In the genomic region with DNA sequence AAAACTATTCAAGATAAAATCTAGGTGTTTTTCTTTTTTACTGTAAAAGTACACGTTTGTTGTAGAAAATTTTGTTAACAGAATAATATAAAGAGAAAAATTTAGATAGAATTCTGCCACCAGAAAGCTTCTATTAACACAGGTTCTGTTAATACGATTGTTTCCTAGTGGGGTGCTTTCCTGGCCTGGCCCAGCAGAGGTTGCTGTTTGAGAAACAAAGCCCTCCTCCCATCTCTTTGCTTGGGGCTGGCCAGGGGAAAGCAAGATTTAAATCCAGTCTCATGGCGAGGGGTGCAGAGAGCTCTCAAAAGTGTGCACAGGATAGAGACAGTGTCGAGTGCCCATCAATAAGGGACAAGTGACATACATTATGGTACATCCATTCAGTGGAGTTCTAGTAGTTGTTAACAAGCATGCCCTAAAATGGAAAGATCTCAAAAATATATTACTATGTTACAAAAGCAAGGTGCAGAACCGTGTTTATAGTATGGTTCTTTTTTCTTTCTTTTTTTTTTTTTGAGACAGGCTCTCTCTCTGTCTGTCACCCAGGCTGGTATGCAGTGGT, we compare ENCODE assay signal across 10 cellular contexts. TPM values are rescaled to one million over a fixed set of nuclear protein-coding genes. Genes with fewer than 3 reads are reported as not detected.
DNase-seq lines count a peak whose midpoint lies in the region; ATAC-seq and TF ChIP-seq lines count a peak whose summit lies in the region.
"Had no signal": no experiment of that assay in that cellular context is flagged by ENCODE, and none has a peak within 500 bp of the region (broad histone marks: within the 10 kb centered on the region; RNA-seq: fewer than 3 reads in every experiment).

No MANE protein-coding gene starts in this region.

- no peak for TF ChIP-seq EP300 in esophagus muscularis mucosa (IDR thresholded peaks at IDR 0.05)

- H3K4me1 Mint-ChIP-seq in GM23338 = peaks cover 14% of the 10 kb centered on the region

- no peaks in the 10 kb centered on the region for H3K9me3 Mint-ChIP-seq in GM23338
- H3K9me3 Mint-ChIP-seq: activated T-cell treated with anti-CD3 and anti-CD28 coated beads, Interleukin-2, amount 50 U/mL, for 24 hours had no signal

- H3K27me3 ChIP-seq in GM06990 (replicated peaks; ENCODE audit: control insufficient read depth, insufficient read depth, low read length) (no peaks in the 10 kb centered on the region), GM23338 (ENCODE audit: insufficient read depth) (no peaks in the 10 kb centered on the region), SJCRH30 (no peaks in the 10 kb centered on the region), kidney epithelial cell (ENCODE audit: control insufficient read depth, insufficient read depth, low read length) (no peaks in the 10 kb centered on the region), esophagus muscularis mucosa (no peaks in the 10 kb centered on the region)

- H3F3A ChIP-seq in GM23338 (replicated peaks; ENCODE audit: low read depth) = 0 out of 2 replicates have a peak, but pooled peaks cover 5% of the 10 kb centered on the region

- H3K79me2 ChIP-seq in GM23338 (replicated peaks; ENCODE audit: insufficient read depth) = no peaks in the 10 kb centered on the region

- intact Hi-C loops in esophagus muscularis mucosa (cut with DNase I) = no loop called here

- H3K27ac ChIP-seq in GM23338 (ENCODE audit: low read depth) (no peak overlapping the region), SJCRH30 (no peak overlapping the region), esophagus muscularis mucosa (replicated peaks in 1 of 4) (no peak overlapping the region)

- H4K20me1 ChIP-seq in GM23338 (replicated peaks; ENCODE audit: insufficient read depth) = no peaks in the 10 kb centered on the region

- H3K4me2 ChIP-seq in GM23338 = no peak overlapping the region

- no peaks in the 10 kb centered on the region for H3K36me3 ChIP-seq in GM06990 (ENCODE audit: control insufficient read depth, insufficient read depth, low read length)
- no peaks in the 10 kb centered on the region for H3K36me3 ChIP-seq in GM23338 (ENCODE audit: insufficient read depth)
- no peaks in the 10 kb centered on the region for H3K36me3 ChIP-seq in SJCRH30
- H3K36me3 ChIP-seq in kidney epithelial cell (ENCODE audit: control insufficient read depth, insufficient read depth, low read length) = no peaks in the 10 kb centered on the region
- no peaks in the 10 kb centered on the region for H3K36me3 ChIP-seq in esophagus muscularis mucosa

- peak; percentile 68 for TF ChIP-seq CTCF in GM06990 (IDR thresholded peaks at IDR 0.05; ENCODE audit: insufficient read depth, low read length, poor library complexity, severe bottlenecking)
- peak; percentile 63 to 81 for TF ChIP-seq CTCF in GM23338 (conservative IDR thresholded peaks at IDR 0.05; ENCODE audit: low read depth in 2 of 2)
- TF ChIP-seq CTCF in kidney epithelial cell (IDR thresholded peaks at IDR 0.05; ENCODE audit: insufficient read depth, low read length, poor library complexity, severe bottlenecking) = peak; percentile 29
- no peak for TF ChIP-seq CTCF in esophagus muscularis mucosa (IDR thresholded peaks at IDR 0.05)

- 0 out of 2 replicates have a peak overlapping the region, but pooled peaks have one; percentile 15 for H2AFZ ChIP-seq in GM23338

- H3K36me3 Mint-ChIP-seq in GM23338 (ENCODE audit: low read depth) = no peaks in the 10 kb centered on the region

- no peak overlapping the region for H3K27ac Mint-ChIP-seq in GM23338
- H3K27ac Mint-ChIP-seq: activated T-cell treated with anti-CD3 and anti-CD28 coated beads, Interleukin-2, amount 50 U/mL, for 24 hours had no signal

- no peak overlapping the region for H3K4me3 ChIP-seq in GM06990 (replicated peaks; ENCODE audit: low read depth, low read length)
- H3K4me3 ChIP-seq in GM23338 = no peak overlapping the region
- no peak overlapping the region for H3K4me3 ChIP-seq in SJCRH30
- no peak overlapping the region for H3K4me3 ChIP-seq in kidney epithelial cell (ENCODE audit: low read depth, low read length)
- H3K4me3 ChIP-seq in esophagus muscularis mucosa = no peak overlapping the region

- no peaks in the 10 kb centered on the region for H3K9me2 ChIP-seq in GM23338 (ENCODE audit: insufficient read depth)

- DNase-seq in GM06990 (ENCODE audit: extremely low read depth, insufficient read length) (no peak), GM23338 (ENCODE audit: low spot score) (peak; percentile 74), SJCRH30 (peak; percentile 44 to 53), kidney epithelial cell (ENCODE audit: low read depth) (no peak), esophagus muscularis mucosa (ENCODE audit: extremely low spot score) (no peak), NCI-H524 treated with DMSO at 0.1 percent for 48 hours (lab: John Stamatoyannopoulos, UW) (no peak), SHP77 treated with DMSO at 0.1 percent for 48 hours (lab: John Stamatoyannopoulos, UW) (no peak)
- DNase-seq: activated T-cell treated with anti-CD3 and anti-CD28 coated beads, Interleukin-2, amount 50 U/mL, for 24 hours; NCI-H2081 treated with DMSO at 0.1 percent for 48 hours had no signal

- H3K27me3 Mint-ChIP-seq in GM23338 (ENCODE audit: insufficient read depth, low read depth, poor library complexity) = peaks cover 6% of the 10 kb centered on the region

- ATAC-seq in GM23338 (peak; percentile 77), HG03045 (IDR thresholded peaks at IDR 0.05; ENCODE audit: unreplicated experiment) (no peak)

- H3K4me1 ChIP-seq in GM23338 (ENCODE audit: insufficient read depth) = no peaks in the 10 kb centered on the region; the same call in 1 of the 2 replicates
- no peaks in the 10 kb centered on the region for H3K4me1 ChIP-seq in SJCRH30
- no peaks in the 10 kb centered on the region for H3K4me1 ChIP-seq in esophagus muscularis mucosa

- H3K9me3 ChIP-seq in SJCRH30 (replicated peaks) = no peaks in the 10 kb centered on the region
- H3K9me3 ChIP-seq in esophagus muscularis mucosa = no peaks in the 10 kb centered on the region

- no peak for TF ChIP-seq POLR2A in esophagus muscularis mucosa (IDR thresholded peaks at IDR 0.05; ENCODE audit: low read depth)

- no peak overlapping the region for H3K4me3 Mint-ChIP-seq in GM23338
- H3K4me3 Mint-ChIP-seq: activated T-cell treated with anti-CD3 and anti-CD28 coated beads, Interleukin-2, amount 50 U/mL, for 24 hours had no signal

- WGBS in esophagus muscularis mucosa = 71% methylated on average over 5 of the region's 5 CpGs

TF ChIP-seq in GM23338, 12 proteins besides CTCF, POLR2A, EP300 and RAD21 (continues in another document):
- TF ChIP-seq NANOG (IDR thresholded peaks at IDR 0.05; ENCODE audit: borderline replicate concordance) = no peak
- TF ChIP-seq, protein P1, sequence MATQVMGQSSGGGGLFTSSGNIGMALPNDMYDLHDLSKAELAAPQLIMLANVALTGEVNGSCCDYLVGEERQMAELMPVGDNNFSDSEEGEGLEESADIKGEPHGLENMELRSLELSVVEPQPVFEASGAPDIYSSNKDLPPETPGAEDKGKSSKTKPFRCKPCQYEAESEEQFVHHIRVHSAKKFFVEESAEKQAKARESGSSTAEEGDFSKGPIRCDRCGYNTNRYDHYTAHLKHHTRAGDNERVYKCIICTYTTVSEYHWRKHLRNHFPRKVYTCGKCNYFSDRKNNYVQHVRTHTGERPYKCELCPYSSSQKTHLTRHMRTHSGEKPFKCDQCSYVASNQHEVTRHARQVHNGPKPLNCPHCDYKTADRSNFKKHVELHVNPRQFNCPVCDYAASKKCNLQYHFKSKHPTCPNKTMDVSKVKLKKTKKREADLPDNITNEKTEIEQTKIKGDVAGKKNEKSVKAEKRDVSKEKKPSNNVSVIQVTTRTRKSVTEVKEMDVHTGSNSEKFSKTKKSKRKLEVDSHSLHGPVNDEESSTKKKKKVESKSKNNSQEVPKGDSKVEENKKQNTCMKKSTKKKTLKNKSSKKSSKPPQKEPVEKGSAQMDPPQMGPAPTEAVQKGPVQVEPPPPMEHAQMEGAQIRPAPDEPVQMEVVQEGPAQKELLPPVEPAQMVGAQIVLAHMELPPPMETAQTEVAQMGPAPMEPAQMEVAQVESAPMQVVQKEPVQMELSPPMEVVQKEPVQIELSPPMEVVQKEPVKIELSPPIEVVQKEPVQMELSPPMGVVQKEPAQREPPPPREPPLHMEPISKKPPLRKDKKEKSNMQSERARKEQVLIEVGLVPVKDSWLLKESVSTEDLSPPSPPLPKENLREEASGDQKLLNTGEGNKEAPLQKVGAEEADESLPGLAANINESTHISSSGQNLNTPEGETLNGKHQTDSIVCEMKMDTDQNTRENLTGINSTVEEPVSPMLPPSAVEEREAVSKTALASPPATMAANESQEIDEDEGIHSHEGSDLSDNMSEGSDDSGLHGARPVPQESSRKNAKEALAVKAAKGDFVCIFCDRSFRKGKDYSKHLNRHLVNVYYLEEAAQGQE (IDR thresholded peaks at IDR 0.05; ENCODE audit: unreplicated experiment) = no peak
- no peak for TF ChIP-seq ZNF331 (CRISPR knock-in tag; IDR thresholded peaks at IDR 0.05; ENCODE audit: low read depth)
- TF ChIP-seq, protein P2, sequence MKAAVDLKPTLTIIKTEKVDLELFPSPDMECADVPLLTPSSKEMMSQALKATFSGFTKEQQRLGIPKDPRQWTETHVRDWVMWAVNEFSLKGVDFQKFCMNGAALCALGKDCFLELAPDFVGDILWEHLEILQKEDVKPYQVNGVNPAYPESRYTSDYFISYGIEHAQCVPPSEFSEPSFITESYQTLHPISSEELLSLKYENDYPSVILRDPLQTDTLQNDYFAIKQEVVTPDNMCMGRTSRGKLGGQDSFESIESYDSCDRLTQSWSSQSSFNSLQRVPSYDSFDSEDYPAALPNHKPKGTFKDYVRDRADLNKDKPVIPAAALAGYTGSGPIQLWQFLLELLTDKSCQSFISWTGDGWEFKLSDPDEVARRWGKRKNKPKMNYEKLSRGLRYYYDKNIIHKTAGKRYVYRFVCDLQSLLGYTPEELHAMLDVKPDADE (IDR thresholded peaks at IDR 0.05) = no peak
- TF ChIP-seq CREB1 (CRISPR knock-in tag; IDR thresholded peaks at IDR 0.05; ENCODE audit: low read depth) = no peak

RNA-seq across cellular contexts. Expression of a gene that starts 14.6 kb away (rescaled TPM):
- total RNA-seq in GM23338 (2014; rRNA removed; shearing (Covaris generic)) = 36.2 and 37.2 TPM in 2 replicates
- 17.1 and 17.9 TPM in 2 replicates for polyA plus RNA-seq in GM23338 (2016; fragmentation: Nextera tagmentation; extraction: Ambion mirVana)
- 41.6 and 48.8 TPM in 2 replicates for total RNA-seq in SJCRH30 (2014; rRNA removed; shearing (Covaris generic))
- total RNA-seq in kidney epithelial cell = 41.3 and 46.3 TPM in 2 replicates
- 10 to 100 TPM; 28.1 to 53.6 (median 32.6) TPM for total RNA-seq in esophagus muscularis mucosa

RNA-seq across cellular contexts. Expression of a gene that starts 22.4 kb away (rescaled TPM):
- total RNA-seq in GM23338 (2014; rRNA removed; shearing (Covaris generic)) = 0.97 and 2.6 TPM in 2 replicates
- 0.66 and 1.0 TPM in 2 replicates for polyA plus RNA-seq in GM23338 (2016; fragmentation: Nextera tagmentation; extraction: Ambion mirVana)
- total RNA-seq in SJCRH30 (2014; rRNA removed; shearing (Covaris generic)) = not detected in 2 replicates
- 0.41 and 0.67 TPM in 2 replicates for total RNA-seq in kidney epithelial cell
- total RNA-seq in esophagus muscularis mucosa = not detected

Comparison
In these comparisons a context has a peak if more than half of its experiments do, and no peak if none do; other contexts are left out.
1. DNase-seq: peak in GM23338 (single experiment) and SJCRH30 (2 of 2); none in GM06990 (single experiment), kidney epithelial cell (single experiment), esophagus muscularis mucosa (single experiment), NCI-H524 treated with DMSO at 0.1 percent for 48 hours (single experiment) and SHP77 treated with DMSO at 0.1 percent for 48 hours (single experiment).
2. CTCF ChIP-seq: peak in GM06990 (single experiment), GM23338 (2 of 2) and kidney epithelial cell (single experiment); none in esophagus muscularis mucosa (0 of 3).